23 cellular contexts compared by ENCODE assay signal in genomic region chr4:8067274-8067936, GRCh38.
DNase-seq lines count a peak whose midpoint lies in the region; ATAC-seq, FAIRE-seq and TF ChIP-seq lines count a peak whose summit lies in the region.
"Had no signal": no experiment of that assay in that cellular context is flagged by ENCODE, and none has a peak within 500 bp of the region (broad histone marks: within the 10 kb centered on the region; RNA-seq: fewer than 3 reads in every experiment).

No MANE protein-coding gene starts in this region.

- intact Hi-C loops in HepG2 (cut with micrococcal nuclease; ENCODE audit: unreplicated experiment) (no loop called here), right lobe of liver (cut with DNase I) (no loop called here), left cardiac atrium (cut with DNase I) (no loop called here)

- TF ChIP-seq POLR2A in HepG2 (IDR thresholded peaks at IDR 0.05; ENCODE audit: insufficient read depth in 1 of 2, low read depth in 2 of 2, low read length in 2 of 2) (no peak), right lobe of liver (IDR thresholded peaks at IDR 0.05) (no peak)

- H3K4me1 ChIP-seq in HepG2 (ENCODE audit: insufficient read depth, low read length): peaks cover 14% of the 10 kb centered on the region; the same call in 1 of the 2 replicates
- H3K4me1 ChIP-seq in right lobe of liver: no peaks in the 10 kb centered on the region
- peaks cover 0 to 20% of the 10 kb centered on the region in 2 donors for H3K4me1 ChIP-seq in neuronal stem cell (ENCODE audit: control insufficient read depth in 2 of 2, insufficient read depth in 1 of 2, low read depth in 1 of 2, low read length in 2 of 2)
- H3K4me1 ChIP-seq: Caco-2 had no signal

- no peak overlapping the region for H3K4ac ChIP-seq in neuronal stem cell (ENCODE audit: low read length)

- CTCF ChIA-PET in HepG2 (lab: Yijun Ruan, JAX; ENCODE audit: low intra/inter-chr PET ratio, low total read pairs): no interaction called here

- no peak overlapping the region for H3K4me3 ChIP-seq in HepG2 (replicated peaks in 1 of 3; ENCODE audit: insufficient read depth in 1 of 3, low read depth in 2 of 3, low read length in 3 of 3)
- no peak overlapping the region for H3K4me3 ChIP-seq in right lobe of liver
- H3K4me3 ChIP-seq in neuronal stem cell (ENCODE audit: low read length in 2 of 2): no peak overlapping the region

- H3K9me3 ChIP-seq in HepG2 (ENCODE audit: low read length): peaks cover 22% of the 10 kb centered on the region
- peaks cover 0 to 16% (median 1%) of the 10 kb centered on the region in 4 donors for H3K9me3 ChIP-seq in right lobe of liver
- peaks cover 16% of the 10 kb centered on the region in 2 donors for H3K9me3 ChIP-seq in neuronal stem cell (replicated peaks in 1 of 2; ENCODE audit: control insufficient read depth in 2 of 2, insufficient read depth in 1 of 2, low read depth in 1 of 2, low read length in 2 of 2)
- H3K9me3 ChIP-seq: SK-N-SH had no signal

- no peak overlapping the region for H4K8ac ChIP-seq in neuronal stem cell (ENCODE audit: low read depth, low read length)

- H2AFZ ChIP-seq in HepG2 (ENCODE audit: low read length) (no peak overlapping the region), neuronal stem cell (ENCODE audit: low read length) (no peak overlapping the region)

- no peaks in the 10 kb centered on the region for H3K36me3 ChIP-seq in HepG2 (replicated peaks in 1 of 2; ENCODE audit: control insufficient read depth in 1 of 2, insufficient read depth in 2 of 2, low read length in 2 of 2)
- H3K36me3 ChIP-seq in right lobe of liver: no peaks in the 10 kb centered on the region
- H3K36me3 ChIP-seq in neuronal stem cell (replicated peaks in 1 of 2; ENCODE audit: control insufficient read depth in 2 of 2, insufficient read depth in 2 of 2, low read length in 2 of 2): no peaks in the 10 kb centered on the region

- no peak for TF ChIP-seq RAD21 in HepG2 (CRISPR knock-in tag; IDR thresholded peaks at IDR 0.05)

- TF ChIP-seq EP300 in HepG2 (IDR thresholded peaks at IDR 0.05; ENCODE audit: low read depth in 2 of 2, low read length in 2 of 2) (no peak), HepG2 (CRISPR knock-in tag; IDR thresholded peaks at IDR 0.05; ENCODE audit: borderline replicate concordance) (no peak)

- in situ Hi-C loops in HepG2 (cut with HindIII; ENCODE audit: extremely low pct_ligation_motif_present, low pct_unique_long_range_greater_than_20kb): no loop called here

- no peak overlapping the region for H3K4me2 ChIP-seq in HepG2 (ENCODE audit: low read depth, low read length)
- no peak overlapping the region for H3K4me2 ChIP-seq in neuronal stem cell (ENCODE audit: insufficient read depth, low read length, poor library complexity, severe bottlenecking)
- H3K4me2 ChIP-seq: SK-N-SH had no signal

- H3K9ac ChIP-seq in HepG2 (ENCODE audit: insufficient read depth, low read depth, low read length) (no peak overlapping the region), neuronal stem cell (ENCODE audit: low read depth, low read length, poor library complexity) (no peak overlapping the region)
- H3K9ac ChIP-seq: SK-N-SH had no signal

- POLR2A ChIA-PET in HepG2 (lab: Yijun Ruan, JAX): no interaction called here

- no peak overlapping the region for H2BK12ac ChIP-seq in neuronal stem cell (ENCODE audit: low read length)

- H3K79me2 ChIP-seq in HepG2 (ENCODE audit: insufficient read depth, low read length): no peaks in the 10 kb centered on the region

- H3K14ac ChIP-seq in neuronal stem cell (ENCODE audit: low read length): peak overlapping the region; percentile 47

- H4K91ac ChIP-seq in neuronal stem cell (ENCODE audit: low read depth, low read length, poor library complexity): no peak overlapping the region

- H3K79me1 ChIP-seq in neuronal stem cell (ENCODE audit: low read depth, low read length): peaks cover 2% of the 10 kb centered on the region

- ATAC-seq in HepG2 (no peak), right lobe of liver (no peak), left cardiac atrium (peak; percentile 79 to 88), esophagus mucosa (no peak), GM18858 (IDR thresholded peaks at IDR 0.05; ENCODE audit: unreplicated experiment) (no peak)
- ATAC-seq: CD8-positive, alpha-beta T cell; HCT116 had no signal

- H3K27me3 ChIP-seq in HepG2 (ENCODE audit: control insufficient read depth in 1 of 2, insufficient read depth in 2 of 2, low read length in 2 of 2): peaks cover 9 to 49% of the 10 kb centered on the region in 2 experiments
- H3K27me3 ChIP-seq in right lobe of liver: no peaks in the 10 kb centered on the region
- H3K27me3 ChIP-seq in neuronal stem cell (ENCODE audit: control insufficient read depth in 3 of 3, insufficient read depth in 3 of 3, low read depth in 1 of 3, low read length in 3 of 3): peaks cover 0 to 43% (median 3%) of the 10 kb centered on the region in 3 experiments

- no TSS peak for BruUV-seq in HepG2 (replicated peaks; lab: Mats Ljungman, UMichigan)

- H2AK5ac ChIP-seq in neuronal stem cell (ENCODE audit: low read depth, low read length): peak overlapping the region; percentile 2

- peak overlapping the region; percentile 39 for H2BK5ac ChIP-seq in neuronal stem cell (ENCODE audit: low read length)

- WGBS in HepG2 (ENCODE audit: low lambda C conversion rate): 88% methylated on average over 5 of the region's 20 CpGs
- WGBS in right lobe of liver (ENCODE audit: insufficient coverage, low coverage, low lambda C conversion rate, missing lambda C conversion rate): 40% methylated on average over 1 of the region's 20 CpGs
- no CpG with 5 or more reads among the region's 20 CpGs for WGBS in neuronal stem cell (ENCODE audit: extremely low coverage in 2 of 2, insufficient read length in 2 of 2, insufficient replicate concordance in 1 of 2), 2 donors

- FAIRE-seq in HepG2 (lab: Jason Lieb, UNC): no peak
- FAIRE-seq: GM12891, GM19239 had no signal

- DNase-seq in HepG2 (ENCODE audit: low spot score): no peak
- DNase-seq in right lobe of liver: no peak
- peak; percentile 67 for DNase-seq in left cardiac atrium
- no peak for DNase-seq in neuronal stem cell (ENCODE audit: low spot score)
- no peak for DNase-seq in EL
- no peak for DNase-seq in NCI-H1105 (lab: John Stamatoyannopoulos, UW)
- DNase-seq: 8988T; C1 segment of cervical spinal cord; Caco-2; CD8-positive, alpha-beta T cell; GDM1; Kasumi-1; NCI-H1694; NCI-H2029 treated with DMSO at 0.1 percent for 48 hours; NCI-H526 treated with DMSO at 0.1 percent for 48 hours; SK-N-SH; SW 1271 had no signal

- H3K27ac ChIP-seq in HepG2 (ENCODE audit: extremely low read length, insufficient read depth, low read length): no peak overlapping the region
- H3K27ac ChIP-seq in right lobe of liver: no peak overlapping the region
- no peak overlapping the region for H3K27ac ChIP-seq in neuronal stem cell (replicated peaks; ENCODE audit: low read length)
- H3K27ac ChIP-seq: HL-60 had no signal

- H4K20me1 ChIP-seq in HepG2 (ENCODE audit: insufficient read depth, low read length): no peaks in the 10 kb centered on the region

- peak overlapping the region; percentile 5 for H3K23ac ChIP-seq in neuronal stem cell (ENCODE audit: low read depth, low read length, poor library complexity)

- H2BK15ac ChIP-seq in neuronal stem cell (ENCODE audit: low read length): peak overlapping the region; percentile 18

- no peak overlapping the region for H2BK120ac ChIP-seq in neuronal stem cell (ENCODE audit: low read depth, low read length)

- TF ChIP-seq CTCF in HepG2 (CRISPR knock-in tag; IDR thresholded peaks at IDR 0.05) (no peak), right lobe of liver (IDR thresholded peaks at IDR 0.05) (no peak)

- peak overlapping the region; percentile 67 for H3K18ac ChIP-seq in neuronal stem cell (ENCODE audit: low read length)

TF ChIP-seq in HepG2, 621 proteins besides CTCF, POLR2A, EP300 and RAD21 (continues in another document):
- TF ChIP-seq GRHL1 (CRISPR knock-in tag; conservative IDR thresholded peaks at IDR 0.05) (no peak), ZNF83 (CRISPR knock-in tag; IDR thresholded peaks at IDR 0.05; ENCODE audit: borderline replicate concordance) (no peak), PRMT3 (CRISPR knock-in tag; IDR thresholded peaks at IDR 0.05; ENCODE audit: borderline replicate concordance, low read depth) (no peak), ELF4 (CRISPR knock-in tag; IDR thresholded peaks at IDR 0.05; ENCODE audit: borderline replicate concordance) (no peak), MNT (IDR thresholded peaks at IDR 0.05) (0 out of 2 replicates have a peak, but pooled peaks have one; percentile 23), KDM3A (CRISPR knock-in tag; IDR thresholded peaks at IDR 0.05; ENCODE audit: low read depth) (no peak), ZNF678 (CRISPR knock-in tag; IDR thresholded peaks at IDR 0.05) (no peak), KDM4B (CRISPR knock-in tag; IDR thresholded peaks at IDR 0.05) (no peak), ZNF616 (CRISPR knock-in tag; IDR thresholded peaks at IDR 0.05; ENCODE audit: low read depth) (no peak), ZNF768 (CRISPR knock-in tag; IDR thresholded peaks at IDR 0.05) (peak; percentile 61; the same call in 1 of the 2 replicates), GLI4 (CRISPR knock-in tag; IDR thresholded peaks at IDR 0.05; ENCODE audit: borderline replicate concordance) (no peak)

Comparison
In these comparisons a context has a peak if more than half of its experiments do, and no peak if none do; other contexts are left out.
1. ATAC-seq: peak in left cardiac atrium (2 of 2); none in HepG2 (single experiment), right lobe of liver (0 of 4), esophagus mucosa (single experiment) and GM18858 (single experiment).